1 cellular context compared by ENCODE assay signal in genomic region chr11:96339704-96340554, GRCh38.
TF ChIP-seq lines count a peak whose summit lies in the region.

No MANE protein-coding gene starts in this region.

TF ChIP-seq in endothelial cell of umbilical vein, 7 proteins besides CTCF, POLR2A, EP300 and RAD21:
- TF ChIP-seq MAX (IDR thresholded peaks at IDR 0.05; ENCODE audit: insufficient read depth, insufficient read length) (no peak), JUN (IDR thresholded peaks at IDR 0.05; ENCODE audit: borderline replicate concordance, insufficient read depth, insufficient read length, low read depth) (no peak)
